Comparison of ENCODE assay signal across 16 cellular contexts in genomic region chr10:91061608-91062007, GRCh38.
DNase-seq lines count a peak whose midpoint lies in the region; ATAC-seq and TF ChIP-seq lines count a peak whose summit lies in the region.
"Had no signal": no experiment of that assay in that cellular context is flagged by ENCODE, and none has a peak within 500 bp of the region (broad histone marks: within the 10 kb centered on the region; RNA-seq: fewer than 3 reads in every experiment).

No MANE protein-coding gene starts in this region.

- intact Hi-C loops in right cardiac atrium (cut with DNase I) = no loop called here

- WGBS in right cardiac atrium = 39% methylated on average over 2 of the region's 2 CpGs

- H3K36me3 ChIP-seq in right atrium auricular region = no peaks in the 10 kb centered on the region
- no peaks in the 10 kb centered on the region for H3K36me3 ChIP-seq in H7 (replicated peaks; ENCODE audit: control insufficient read depth, insufficient read depth, low read length)

- peak; percentile 23 to 56 for ATAC-seq in right cardiac atrium
- ATAC-seq in GM19395 (IDR thresholded peaks at IDR 0.05; ENCODE audit: unreplicated experiment) = no peak
- ATAC-seq in HG02884 (IDR thresholded peaks at IDR 0.05; ENCODE audit: unreplicated experiment) = no peak
- ATAC-seq: K562, PC-3 had no signal

- H3K9me3 Mint-ChIP-seq in nephron progenitor cell = no peaks in the 10 kb centered on the region

- TF ChIP-seq CTCF in right atrium auricular region (IDR thresholded peaks at IDR 0.05) = no peak
- no peak for TF ChIP-seq CTCF in choroid plexus epithelial cell (conservative IDR thresholded peaks at IDR 0.05; ENCODE audit: low read depth, low read length)
- TF ChIP-seq CTCF in nephron progenitor cell (IDR thresholded peaks at IDR 0.05) = no peak

- H3K9me3 ChIP-seq in right cardiac atrium (ENCODE audit: control insufficient read depth, low read length) (no peaks in the 10 kb centered on the region), right atrium auricular region (no peaks in the 10 kb centered on the region)

- DNase-seq in right cardiac atrium = no peak
- DNase-seq in right atrium auricular region (ENCODE audit: low spot score) = no peak
- DNase-seq in choroid plexus epithelial cell (ENCODE audit: low read depth) = peak; percentile 5
- DNase-seq in nephron progenitor cell = no peak
- no peak for DNase-seq in H7
- DNase-seq: COR-L47, HCEC 1CT, NCI-H1436, NCI-H2081, NCI-H748 treated with DMSO at 0.1 percent for 48 hours, PC-3 had no signal

- H3K27ac ChIP-seq in right cardiac atrium (ENCODE audit: low read length) (no peak overlapping the region), right atrium auricular region (no peak overlapping the region)
- H3K27ac ChIP-seq: HL-60, SK-N-MC had no signal

- H3K4me3 Mint-ChIP-seq in nephron progenitor cell = no peak overlapping the region

- H3K4me1 Mint-ChIP-seq in nephron progenitor cell = peaks cover 8% of the 10 kb centered on the region

- H3K27ac Mint-ChIP-seq in nephron progenitor cell = peak overlapping the region; percentile 49

- no peak overlapping the region for H3K4me3 ChIP-seq in right cardiac atrium (ENCODE audit: low read length)
- H3K4me3 ChIP-seq in right atrium auricular region = no peak overlapping the region
- H3K4me3 ChIP-seq in choroid plexus epithelial cell (ENCODE audit: low read depth, low read length) = no peak overlapping the region
- no peak overlapping the region for H3K4me3 ChIP-seq in H7 (ENCODE audit: insufficient read depth, low read depth, low read length)
- H3K4me3 ChIP-seq: K562, SK-N-MC had no signal

- H3K27me3 ChIP-seq in right cardiac atrium (ENCODE audit: control insufficient read depth, insufficient read depth) (no peaks in the 10 kb centered on the region), right atrium auricular region (no peaks in the 10 kb centered on the region), H7 (ENCODE audit: control insufficient read depth, insufficient read depth, low read length) (no peaks in the 10 kb centered on the region)

- peaks cover 4% of the 10 kb centered on the region for H3K27me3 Mint-ChIP-seq in nephron progenitor cell (ENCODE audit: low read depth, poor library complexity)

- H3K4me1 ChIP-seq in right cardiac atrium (ENCODE audit: control insufficient read depth, insufficient read depth, low read length) (peaks cover 9% of the 10 kb centered on the region), right atrium auricular region (peaks cover 4 to 7% of the 10 kb centered on the region in 2 donors)

- H3K36me3 Mint-ChIP-seq in nephron progenitor cell (ENCODE audit: low read depth) = no peaks in the 10 kb centered on the region

Comparison
In these comparisons a context has a peak if more than half of its experiments do, and no peak if none do; other contexts are left out.
1. ATAC-seq: peak in right cardiac atrium (2 of 2); none in GM19395 (single experiment) and HG02884 (single experiment).